15 cellular contexts compared by ENCODE assay signal in genomic region chr5:112293587-112293986, GRCh38.
A peak's percentile ranks its signal among the peaks of the same experiment; 100 is the strongest.
DNase-seq lines count a peak whose midpoint lies in the region; ATAC-seq, FAIRE-seq and TF ChIP-seq lines count a peak whose summit lies in the region.
"Had no signal": no experiment of that assay in that cellular context is flagged by ENCODE, and none has a peak within 500 bp of the region (broad histone marks: within the 10 kb centered on the region; RNA-seq: fewer than 3 reads in every experiment).

No MANE protein-coding gene starts in this region.

- H3K23ac ChIP-seq in H1 (ENCODE audit: insufficient read length): no peak overlapping the region

- no peak overlapping the region for H4K5ac ChIP-seq in H1 (ENCODE audit: insufficient read length, low read depth, low read length)

- no peaks in the 10 kb centered on the region; the same call in 1 of the 2 replicates for H3K23me2 ChIP-seq in H1 (ENCODE audit: low read depth, low read length)

- no peak overlapping the region for H2AK5ac ChIP-seq in H1 (ENCODE audit: low read depth, low read length)

- no peak overlapping the region for H4K91ac ChIP-seq in H1 (replicated peaks; ENCODE audit: insufficient read length, low read length)

- no peak overlapping the region for H2BK15ac ChIP-seq in H1 (ENCODE audit: low read length)

- no peak overlapping the region for H3K4ac ChIP-seq in H1 (replicated peaks; ENCODE audit: insufficient read length, low read depth, low read length)

- H3K27me3 ChIP-seq in H1 (replicated peaks in 1 of 4; ENCODE audit: control insufficient read depth in 3 of 4, extremely low read depth in 1 of 4, insufficient read depth in 3 of 4, low read length in 3 of 4): no peaks in the 10 kb centered on the region
- H3K27me3 ChIP-seq in heart left ventricle: no peaks in the 10 kb centered on the region
- no peaks in the 10 kb centered on the region for H3K27me3 ChIP-seq in right atrium auricular region
- H3K27me3 ChIP-seq: BLaER1 treated with 17β-estradiol and CSF1 and Interleukin-3, amounts not matched to agents 10 nM and 100 nM had no signal

- no peaks in the 10 kb centered on the region for H3K79me2 ChIP-seq in H1 (ENCODE audit: control insufficient read depth in 1 of 2, insufficient read depth in 2 of 2, low read length in 2 of 2)

- TF ChIP-seq POLR2A in H1 (IDR thresholded peaks at IDR 0.05; ENCODE audit: control extremely low read depth in 1 of 2, low read depth in 2 of 2, low read length in 2 of 2) (no peak), heart left ventricle (IDR thresholded peaks at IDR 0.05) (no peak)

- H3K4me3 ChIP-seq in H1 (ENCODE audit: extremely low read depth in 1 of 4, insufficient read depth in 2 of 4, low read depth in 3 of 4, low read length in 4 of 4): no peak overlapping the region
- peak overlapping the region in 7 of 12 donors; percentile 16 to 41 (median 28) for H3K4me3 ChIP-seq in heart left ventricle
- H3K4me3 ChIP-seq in right atrium auricular region: no peak overlapping the region
- H3K4me3 ChIP-seq: BLaER1 treated with 17β-estradiol and CSF1 and Interleukin-3, amounts not matched to agents 10 nM and 100 nM had no signal

- H3K9me3 ChIP-seq in H1 (ENCODE audit: insufficient read depth in 2 of 2, low read depth in 1 of 2, low read length in 1 of 2) (no peaks in the 10 kb centered on the region), heart left ventricle (peaks cover 0 to 9% (median 0%) of the 10 kb centered on the region in 12 donors), right atrium auricular region (no peaks in the 10 kb centered on the region)

- H3K9ac ChIP-seq in H1 (replicated peaks in 1 of 4; ENCODE audit: extremely low read depth in 1 of 4, low read depth in 3 of 4, low read length in 3 of 4): no peak overlapping the region
- H3K9ac ChIP-seq: BLaER1 treated with 17β-estradiol and CSF1 and Interleukin-3, amounts not matched to agents 10 nM and 100 nM had no signal

- TF ChIP-seq CTCF in H1 (IDR thresholded peaks at IDR 0.05; ENCODE audit: control extremely low read depth in 1 of 3, insufficient read depth in 1 of 3, low read depth in 1 of 3, low read length in 3 of 3) (no peak), heart left ventricle (IDR thresholded peaks at IDR 0.05) (no peak), right atrium auricular region (IDR thresholded peaks at IDR 0.05) (no peak)

- no peaks in the 10 kb centered on the region for H3K79me1 ChIP-seq in H1 (ENCODE audit: low read depth, low read length)

- intact Hi-C loops in heart left ventricle (cut with DNase I): loop anchor here in 1 of 10 donors (5.0 kb wide), 1 partner anchor 124 kb away; the partner anchor contains the start of gene EPB41L4A

- no peak overlapping the region for H2BK12ac ChIP-seq in H1 (ENCODE audit: low read depth, low read length)

- no peak overlapping the region for H3K56ac ChIP-seq in H1 (replicated peaks; ENCODE audit: insufficient read length, low read depth, low read length)

- DNase-seq in H1 (ENCODE audit: low read depth in 1 of 2, low spot score in 2 of 2): no peak
- peak in 2 of 5 donors; percentile 15 to 27 for DNase-seq in heart left ventricle
- no peak for DNase-seq in right atrium auricular region (ENCODE audit: low spot score)
- DNase-seq in putamen (ENCODE audit: low spot score): peak; percentile 26
- DNase-seq in NCI-H2196 treated with DMSO at 0.1 percent for 48 hours (lab: John Stamatoyannopoulos, UW; ENCODE audit: unreplicated experiment): no peak
- DNase-seq in NCI-H524 treated with DMSO at 0.1 percent for 48 hours (lab: John Stamatoyannopoulos, UW): no peak
- no peak for DNase-seq in NCI-H226
- DNase-seq in H4 (ENCODE audit: low spot score): no peak
- DNase-seq: ACHN; Calu3; CD4-positive, CD25-positive, alpha-beta regulatory T cell; DMS 273 treated with DMSO at 0.1 percent for 48 hours had no signal

- no peak overlapping the region for H3K14ac ChIP-seq in H1 (ENCODE audit: insufficient read length)

- H3K4me1 ChIP-seq in H1 (replicated peaks in 1 of 4; ENCODE audit: control insufficient read depth in 3 of 4, insufficient read depth in 4 of 4, low read length in 3 of 4) (no peaks in the 10 kb centered on the region), heart left ventricle (peaks cover 0 to 38% (median 12%) of the 10 kb centered on the region in 12 donors), right atrium auricular region (peaks cover 0 to 26% of the 10 kb centered on the region in 2 donors)
- H3K4me1 ChIP-seq: BLaER1 treated with 17β-estradiol and CSF1 and Interleukin-3, amounts not matched to agents 10 nM and 100 nM had no signal

- no peak overlapping the region for H3K4me2 ChIP-seq in H1 (ENCODE audit: insufficient read depth in 1 of 2, low read depth in 2 of 2, low read length in 2 of 2)
- H3K4me2 ChIP-seq: BLaER1 treated with 17β-estradiol and CSF1 and Interleukin-3, amounts not matched to agents 10 nM and 100 nM had no signal

- peak; percentile 71 to 83 (median 74) for ATAC-seq in heart left ventricle
- ATAC-seq: HCT116 had no signal

- no peak overlapping the region for H2BK120ac ChIP-seq in H1 (replicated peaks; ENCODE audit: low read depth, low read length)

- CTCF ChIA-PET in H1 (lab: Charles Lee; ENCODE audit: partially characterized antibody): interaction anchor here (0.7 to 2.0 kb wide), 4 partner anchors 10 to 206 kb away, joined by 3 to 15 read pairs (median 3); partner anchors contain the start of gene EPB41L4A

- H3K18ac ChIP-seq in H1 (ENCODE audit: extremely low read depth, low read length): no peak overlapping the region

- no peak overlapping the region for H2AFZ ChIP-seq in H1 (ENCODE audit: low read length)

- H2BK20ac ChIP-seq in H1 (ENCODE audit: low read length): no peak overlapping the region

- FAIRE-seq in H1 (lab: Jason Lieb, UNC): no peak
- FAIRE-seq: H54 had no signal

- WGBS in H1 (ENCODE audit: extremely low coverage in 1 of 2, insufficient coverage in 1 of 2, insufficient read length in 1 of 2, insufficient replicate concordance in 2 of 2, low coverage in 1 of 2, low lambda C conversion rate in 2 of 2, missing lambda C conversion rate in 1 of 2), 2 experiments: 87% methylated on average over 7 of the region's 7 CpGs; no CpG with 5 or more reads in 1 of the 2 experiments
- 18 to 33% (median 22%) methylated on average over 7 of the region's 7 CpGs for WGBS in heart left ventricle, 4 donors

- H2BK5ac ChIP-seq in H1 (ENCODE audit: low read depth, low read length): no peak overlapping the region

- H3K36me3 ChIP-seq in H1 (ENCODE audit: control insufficient read depth in 2 of 4, insufficient read depth in 4 of 4, low read length in 3 of 4) (no peaks in the 10 kb centered on the region), heart left ventricle (no peaks in the 10 kb centered on the region), right atrium auricular region (no peaks in the 10 kb centered on the region)
- H3K36me3 ChIP-seq: BLaER1 treated with 17β-estradiol and CSF1 and Interleukin-3, amounts not matched to agents 10 nM and 100 nM had no signal

- POLR2A ChIA-PET in H1 (lab: Charles Lee; ENCODE audit: partially characterized antibody): no interaction called here

- H4K8ac ChIP-seq in H1 (ENCODE audit: extremely low read depth, insufficient read depth, low read length): 0 out of 2 replicates have a peak overlapping the region, but pooled peaks have one; percentile 64

- TF ChIP-seq RAD21 in H1 (IDR thresholded peaks at IDR 0.05 in 1 of 2, conservative IDR thresholded peaks at IDR 0.05 in 1 of 2; ENCODE audit: low read depth in 2 of 2, low read length in 2 of 2): no peak

- no peak for TF ChIP-seq EP300 in H1 (IDR thresholded peaks at IDR 0.05; ENCODE audit: borderline replicate concordance in 1 of 2, low read depth in 2 of 2, low read length in 2 of 2)

- H4K20me1 ChIP-seq in H1 (replicated peaks in 1 of 2; ENCODE audit: control insufficient read depth in 1 of 2, insufficient read depth in 2 of 2, low read length in 2 of 2): no peaks in the 10 kb centered on the region
- H4K20me1 ChIP-seq: BLaER1 treated with 17β-estradiol and CSF1 and Interleukin-3, amounts not matched to agents 10 nM and 100 nM had no signal

- H3K27ac ChIP-seq in H1 (ENCODE audit: low read depth, low read length) (no peak overlapping the region), heart left ventricle (peak overlapping the region in 1 of 12 donors; percentile 20), right atrium auricular region (peak overlapping the region; percentile 40 to 54)
- H3K27ac ChIP-seq: BLaER1 treated with 17β-estradiol and CSF1 and Interleukin-3, amounts not matched to agents 10 nM and 100 nM had no signal

TF ChIP-seq in H1, 55 proteins besides CTCF, POLR2A, EP300 and RAD21:
- TF ChIP-seq SRF (IDR thresholded peaks at IDR 0.05; ENCODE audit: low read depth, low read length) (no peak), SP1 (IDR thresholded peaks at IDR 0.05; ENCODE audit: low read depth, low read length) (no peak)
TF ChIP-seq in H1: peak in this region for 0.

Comparison
In these comparisons a context has a peak if more than half of its experiments do, and no peak if none do; other contexts are left out.
1. H3K4me3 ChIP-seq: peak in heart left ventricle (7 of 12); none in H1 (0 of 4) and right atrium auricular region (0 of 2).